In genomic region chr15:42335074-42335473, GRCh38 we compare ENCODE assay signal across 34 cellular contexts.
"Had no signal": no experiment of that assay in that cellular context is flagged by ENCODE, and none has a peak within 500 bp of the region (broad histone marks: within the 10 kb centered on the region; RNA-seq: fewer than 3 reads in every experiment).

No MANE protein-coding gene starts in this region.

- H3K4me1 ChIP-seq: adrenal gland, ascending aorta, body of pancreas, breast epithelium had no signal

- H3K27me3 ChIP-seq: adrenal gland, ascending aorta, body of pancreas, brain microvascular endothelial cell, breast epithelium, cardiac muscle cell had no signal

- ATAC-seq: activated naive CD4-positive, alpha-beta T cell treated with anti-CD3 and anti-CD28 coated beads, Interleukin-2, amount 50 U/mL, for 72 hours; activated naive CD8-positive, alpha-beta T cell treated with anti-CD3 and anti-CD28 coated beads, Interleukin-2, amount 50 U/mL, for 24 hours; activated T-cell treated with anti-CD3 and anti-CD28 coated beads, Interleukin-2, amount 50 U/mL, for 4 hours; activated T-cell treated with anti-CD3 and anti-CD28 coated beads, Interleukin-2, amount 50 U/mL, for 72 hours; activated T-helper 17 cell treated with anti-CD3 and anti-CD28 coated beads, Interleukin-2, amount 50 U/mL, for 72 hours; body of pancreas had no signal

- DNase-seq: activated effector memory CD4-positive, alpha-beta T cell treated with anti-CD3 and anti-CD28 coated beads, Interleukin-2, amount 50 U/mL, for 16 hours; activated effector memory CD4-positive, alpha-beta T cell treated with Interleukin-2 at 50 U/mL for 16 hours; activated gamma-delta T cell; activated gamma-delta T cell treated with Interleukin-2 at 50 U/mL for 16 hours; activated naive CD4-positive, alpha-beta T cell; activated naive CD4-positive, alpha-beta T cell treated with anti-CD3 and anti-CD28 coated beads for 36 hours; activated naive CD4-positive, alpha-beta T cell treated with anti-CD3 and anti-CD28 coated beads, Interleukin-2, amount 10 ng/mL, durations not matched to agents 7 days and 5 days; activated naive CD4-positive, alpha-beta T cell treated with anti-CD3 and anti-CD28 coated beads, Interleukin-2, amount 50 U/mL, for 16 hours; activated naive CD4-positive, alpha-beta T cell treated with Interleukin-2 at 50 U/mL for 16 hours; activated naive CD8-positive, alpha-beta T cell treated with anti-CD3 and anti-CD28 coated beads for 36 hours; activated naive CD8-positive, alpha-beta T cell treated with anti-CD3 and anti-CD28 coated beads, Interleukin-2, amount 10 ng/mL, durations not matched to agents 7 days and 5 days; activated naive CD8-positive, alpha-beta T cell treated with anti-CD3 and anti-CD28 coated beads, Interleukin-2, amount 50 U/mL, for 24 hours; activated T-cell treated with anti-CD3 and anti-CD28 coated beads, Interleukin-2, amount 50 U/mL, for 1 hour; activated T-cell treated with anti-CD3 and anti-CD28 coated beads, Interleukin-2, amount 50 U/mL, for 24 hours; activated T-cell treated with anti-CD3 and anti-CD28 coated beads, Interleukin-2, amount 50 U/mL, for 4 hours; activated T-cell treated with anti-CD3 and anti-CD28 coated beads, Interleukin-2, amount 50 U/mL, for 48 hours; activated T-cell treated with anti-CD3 and anti-CD28 coated beads, Interleukin-2, amount 50 U/mL, for 72 hours; adrenal gland; amniotic stem cell; amygdala; anterior cingulate cortex; aorta; body of pancreas; brain microvascular endothelial cell; caudate nucleus; central memory CD4-positive, alpha-beta T cell; cerebellar nuclear complex had no signal

- H3K27ac ChIP-seq: adrenal gland, ascending aorta, body of pancreas, brain microvascular endothelial cell, breast epithelium, cardiac muscle cell had no signal

- H3K4me3 ChIP-seq: adrenal gland, ascending aorta, body of pancreas, breast epithelium, cardiac muscle cell had no signal

- H3K9me3 ChIP-seq: body of pancreas had no signal

- H3K36me3 ChIP-seq: adrenal gland, brain microvascular endothelial cell, breast epithelium, cardiac muscle cell had no signal

- FAIRE-seq: astrocyte, bronchial epithelial cell had no signal
